Comparison of ENCODE assay signal across 15 cellular contexts in the genomic region with DNA sequence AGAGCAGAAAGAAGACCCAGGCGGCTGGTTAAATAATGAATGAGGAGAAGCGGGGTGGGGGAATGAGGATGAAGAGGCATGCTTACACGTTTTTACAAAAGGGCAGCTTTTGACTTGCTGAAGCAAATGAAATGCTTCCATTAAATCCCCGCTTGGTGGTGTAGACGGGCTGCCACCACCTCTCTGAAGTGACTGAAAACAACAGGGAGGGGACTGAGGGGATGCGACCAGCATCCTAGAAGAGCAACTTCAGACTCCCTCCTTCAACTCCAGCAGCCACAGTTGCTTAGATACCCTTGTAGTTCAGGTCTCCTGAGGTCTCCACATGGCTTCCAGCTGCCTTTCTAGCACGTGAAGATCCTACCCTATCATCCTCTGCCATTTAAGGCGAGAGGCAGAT.
DNase-seq lines count a peak whose midpoint lies in the region; ATAC-seq and TF ChIP-seq lines count a peak whose summit lies in the region.
"Had no signal": no experiment of that assay in that cellular context is flagged by ENCODE, and none has a peak within 500 bp of the region (broad histone marks: within the 10 kb centered on the region; RNA-seq: fewer than 3 reads in every experiment).

No MANE protein-coding gene starts in this region.

- H3K36me3 Mint-ChIP-seq in H9 (ENCODE audit: insufficient read depth in 1 of 3, low read depth in 3 of 3) = no peaks in the 10 kb centered on the region
- H3K36me3 Mint-ChIP-seq in dendritic cell treated with granulocyte-macrophage colony-stimulating factor and Interleukin-4, amounts not matched to agents 40 ng/mL and 50 ng/mL, for 4 days (ENCODE audit: low read depth) = no peaks in the 10 kb centered on the region
- H3K36me3 Mint-ChIP-seq: CD4-positive, CD25-positive, alpha-beta regulatory T cell had no signal

- H2BK12ac ChIP-seq in H9 (ENCODE audit: insufficient read length, low read depth, low read length) (no peak overlapping the region), neuronal stem cell (ENCODE audit: low read length) (no peak overlapping the region)

- H3K23ac ChIP-seq in H9 (ENCODE audit: insufficient read length, low read depth, low read length) = no peak overlapping the region
- no peak overlapping the region for H3K23ac ChIP-seq in neuronal stem cell (ENCODE audit: low read depth, low read length, poor library complexity)

- no peak overlapping the region for H3K56ac ChIP-seq in H9 (ENCODE audit: insufficient read length, low read depth, low read length)

- H3K4me3 Mint-ChIP-seq in H9 = peak overlapping the region in 1 of 2 experiments; percentile 42; a peak in 1 of 5 replicates
- no peak overlapping the region for H3K4me3 Mint-ChIP-seq in dendritic cell treated with granulocyte-macrophage colony-stimulating factor and Interleukin-4, amounts not matched to agents 40 ng/mL and 50 ng/mL, for 4 days
- H3K4me3 Mint-ChIP-seq: CD4-positive, CD25-positive, alpha-beta regulatory T cell; HFFc6 had no signal

- WGBS in H9 (ENCODE audit: extremely low coverage, insufficient read length, low lambda C conversion rate) = no CpG with 5 or more reads among the region's 8 CpGs
- no CpG with 5 or more reads among the region's 8 CpGs for WGBS in neuronal stem cell (ENCODE audit: extremely low coverage in 2 of 2, insufficient read length in 2 of 2, insufficient replicate concordance in 1 of 2), 2 donors

- H3K4ac ChIP-seq in H9 (ENCODE audit: low read depth, low read length) (no peak overlapping the region), neuronal stem cell (ENCODE audit: low read length) (no peak overlapping the region)

- H3K27me3 ChIP-seq in H9 (ENCODE audit: insufficient read depth, low read length) (no peaks in the 10 kb centered on the region; the same call in 1 of the 2 replicates), neuronal stem cell (ENCODE audit: control insufficient read depth in 3 of 3, insufficient read depth in 3 of 3, low read depth in 1 of 3, low read length in 3 of 3) (peaks cover 0 to 13% (median 0%) of the 10 kb centered on the region in 3 experiments)
- H3K27me3 ChIP-seq: BLaER1 treated with 17β-estradiol and CSF1 and Interleukin-3, amounts not matched to agents 10 nM and 100 nM had no signal

- peak; percentile 20 for DNase-seq in NCI-H2227 (lab: John Stamatoyannopoulos, UW; ENCODE audit: unreplicated experiment)
- DNase-seq in NCI-H2227 treated with DMSO at 0.1 percent for 48 hours (lab: John Stamatoyannopoulos, UW) = no peak
- DNase-seq in H9 = peak; percentile 49
- DNase-seq in neuronal stem cell (ENCODE audit: low spot score) = no peak
- DNase-seq in epidermal melanocyte (ENCODE audit: insufficient read length, low spot score) = no peak
- DNase-seq: ACHN; CD4-positive, CD25-positive, alpha-beta regulatory T cell; DMS 273 treated with DMSO at 0.1 percent for 48 hours; GOT3; HCEC 1CT; HFFc6 had no signal

- H2BK5ac ChIP-seq in H9 (ENCODE audit: insufficient read length, low read length) (no peak overlapping the region), neuronal stem cell (ENCODE audit: low read length) (no peak overlapping the region)

- H3K9ac ChIP-seq in H9 (ENCODE audit: extremely low read depth, insufficient read length, low read length) (no peak overlapping the region), neuronal stem cell (ENCODE audit: low read depth, low read length, poor library complexity) (no peak overlapping the region)
- H3K9ac ChIP-seq: BLaER1 treated with 17β-estradiol and CSF1 and Interleukin-3, amounts not matched to agents 10 nM and 100 nM had no signal

- peaks cover 58% of the 10 kb centered on the region for H3K27me3 Mint-ChIP-seq in H9 (ENCODE audit: low read depth)
- no peaks in the 10 kb centered on the region for H3K27me3 Mint-ChIP-seq in dendritic cell treated with granulocyte-macrophage colony-stimulating factor and Interleukin-4, amounts not matched to agents 40 ng/mL and 50 ng/mL, for 4 days

- H3T11ph ChIP-seq in H9 (ENCODE audit: low read length) = no peak overlapping the region

- peaks cover 22 to 28% of the 10 kb centered on the region in 2 experiments for H3K4me1 Mint-ChIP-seq in H9
- peaks cover 38% of the 10 kb centered on the region for H3K4me1 Mint-ChIP-seq in dendritic cell treated with granulocyte-macrophage colony-stimulating factor and Interleukin-4, amounts not matched to agents 40 ng/mL and 50 ng/mL, for 4 days (ENCODE audit: low read depth)
- H3K4me1 Mint-ChIP-seq: CD4-positive, CD25-positive, alpha-beta regulatory T cell had no signal

- TF ChIP-seq CTCF in H9 (conservative IDR thresholded peaks at IDR 0.05) = no peak

- H3K4me2 ChIP-seq in H9 (ENCODE audit: insufficient read depth, insufficient read length, low read length) = no peak overlapping the region
- no peak overlapping the region for H3K4me2 ChIP-seq in neuronal stem cell (ENCODE audit: insufficient read depth, low read length, poor library complexity, severe bottlenecking)
- H3K4me2 ChIP-seq: BLaER1 treated with 17β-estradiol and CSF1 and Interleukin-3, amounts not matched to agents 10 nM and 100 nM had no signal

- H2AK5ac ChIP-seq in H9 (ENCODE audit: insufficient read length, low read length) = no peak overlapping the region
- no peak overlapping the region for H2AK5ac ChIP-seq in neuronal stem cell (ENCODE audit: low read depth, low read length)

- no peaks in the 10 kb centered on the region for H4K20me1 ChIP-seq in H9 (ENCODE audit: control insufficient read depth, insufficient read depth, insufficient read length)

- no peak overlapping the region for H2BK20ac ChIP-seq in H9 (ENCODE audit: low read depth, low read length, poor library complexity, severe bottlenecking)

- H3K23me2 ChIP-seq in H9 (ENCODE audit: insufficient read length, low read depth, low read length, poor library complexity, severe bottlenecking) = no peaks in the 10 kb centered on the region

- no peak overlapping the region for H4K8ac ChIP-seq in H9 (replicated peaks; ENCODE audit: insufficient read length, low read depth, low read length)
- no peak overlapping the region for H4K8ac ChIP-seq in neuronal stem cell (ENCODE audit: low read depth, low read length)

- H3K27ac Mint-ChIP-seq in H9 = no peak overlapping the region; a peak in 1 of 7 replicates
- H3K27ac Mint-ChIP-seq in dendritic cell treated with granulocyte-macrophage colony-stimulating factor and Interleukin-4, amounts not matched to agents 40 ng/mL and 50 ng/mL, for 4 days = peak overlapping the region; percentile 42
- H3K27ac Mint-ChIP-seq: CD4-positive, CD25-positive, alpha-beta regulatory T cell; HFFc6 had no signal

- H2BK120ac ChIP-seq in H9 (ENCODE audit: low read depth, low read length, poor library complexity, severe bottlenecking) (no peak overlapping the region), neuronal stem cell (ENCODE audit: low read depth, low read length) (no peak overlapping the region)

- H4K91ac ChIP-seq in H9 (ENCODE audit: insufficient read length, low read depth, low read length) (no peak overlapping the region), neuronal stem cell (ENCODE audit: low read depth, low read length, poor library complexity) (no peak overlapping the region)

- H2BK15ac ChIP-seq in H9 (ENCODE audit: low read depth, low read length) (no peak overlapping the region), neuronal stem cell (ENCODE audit: low read length) (no peak overlapping the region)

- H2AFZ ChIP-seq in H9 (ENCODE audit: low read length) (no peak overlapping the region), neuronal stem cell (ENCODE audit: low read length) (peak overlapping the region; percentile 11)

- no peak overlapping the region for H3K14ac ChIP-seq in H9 (ENCODE audit: insufficient read depth, low read length)
- H3K14ac ChIP-seq in neuronal stem cell (ENCODE audit: low read length) = no peak overlapping the region

- peaks cover 4% of the 10 kb centered on the region for H3K4me1 ChIP-seq in H9 (ENCODE audit: insufficient read depth, low read length)
- H3K4me1 ChIP-seq in neuronal stem cell (ENCODE audit: control insufficient read depth in 2 of 2, insufficient read depth in 1 of 2, low read depth in 1 of 2, low read length in 2 of 2) = peaks cover 5 to 12% of the 10 kb centered on the region in 2 donors

- H3K27ac ChIP-seq in H9 (ENCODE audit: insufficient read length, low read depth, low read length) (no peak overlapping the region), neuronal stem cell (replicated peaks; ENCODE audit: low read length) (no peak overlapping the region)
- H3K27ac ChIP-seq: BLaER1 treated with 17β-estradiol and CSF1 and Interleukin-3, amounts not matched to agents 10 nM and 100 nM had no signal

- no peaks in the 10 kb centered on the region for H3K36me3 ChIP-seq in neuronal stem cell (replicated peaks in 1 of 2; ENCODE audit: control insufficient read depth in 2 of 2, insufficient read depth in 2 of 2, low read length in 2 of 2)
- H3K36me3 ChIP-seq: BLaER1 treated with 17β-estradiol and CSF1 and Interleukin-3, amounts not matched to agents 10 nM and 100 nM had no signal

- H3K79me1 ChIP-seq in H9 (ENCODE audit: insufficient read depth, low read depth, low read length, poor library complexity, severe bottlenecking) = no peaks in the 10 kb centered on the region
- H3K79me1 ChIP-seq in neuronal stem cell (ENCODE audit: low read depth, low read length) = no peaks in the 10 kb centered on the region

- H3K9me3 Mint-ChIP-seq in H9 = peaks cover 0 to 2% of the 10 kb centered on the region in 2 experiments; a peak in 1 of 5 replicates
- H3K9me3 Mint-ChIP-seq in dendritic cell treated with granulocyte-macrophage colony-stimulating factor and Interleukin-4, amounts not matched to agents 40 ng/mL and 50 ng/mL, for 4 days = no peaks in the 10 kb centered on the region
- H3K9me3 Mint-ChIP-seq: CD4-positive, CD25-positive, alpha-beta regulatory T cell; HFFc6 had no signal

- H3K4me3 ChIP-seq in neuronal stem cell (ENCODE audit: low read length in 2 of 2) = no peak overlapping the region
- H3K4me3 ChIP-seq: BLaER1 treated with 17β-estradiol and CSF1 and Interleukin-3, amounts not matched to agents 10 nM and 100 nM had no signal

- no peak for ATAC-seq in GM21360 (IDR thresholded peaks at IDR 0.05; ENCODE audit: unreplicated experiment)
- no peak for ATAC-seq in HG02623 (IDR thresholded peaks at IDR 0.05; ENCODE audit: unreplicated experiment)

- H3K18ac ChIP-seq in H9 (ENCODE audit: insufficient read length, low read depth, low read length) (no peak overlapping the region), neuronal stem cell (ENCODE audit: low read length) (no peak overlapping the region)

- no peak overlapping the region for H4K5ac ChIP-seq in H9 (ENCODE audit: insufficient read length, low read depth, low read length)

- H3K79me2 ChIP-seq in H9 (ENCODE audit: insufficient read depth, low read length) = no peaks in the 10 kb centered on the region

- intact Hi-C loops in dendritic cell treated with granulocyte-macrophage colony-stimulating factor and Interleukin-4, amounts not matched to agents 40 ng/mL and 50 ng/mL, for 4 days (cut with micrococcal nuclease) = loop anchor here (10.0 kb wide), 2 partner anchors 392 to 682 kb away; partner anchors contain the start of genes ARL6IP6 and PRPF40A

- H3K9me3 ChIP-seq in H9 (ENCODE audit: control insufficient read depth, low read depth, low read length) (no peaks in the 10 kb centered on the region), neuronal stem cell (replicated peaks in 1 of 2; ENCODE audit: control insufficient read depth in 2 of 2, insufficient read depth in 1 of 2, low read depth in 1 of 2, low read length in 2 of 2) (no peaks in the 10 kb centered on the region)
- H3K9me3 ChIP-seq: BLaER1 treated with 17β-estradiol and CSF1 and Interleukin-3, amounts not matched to agents 10 nM and 100 nM had no signal

Comparison
In these comparisons a context has a peak if more than half of its experiments do, and no peak if none do; other contexts are left out.
1. DNase-seq: peak in NCI-H2227 (single experiment) and H9 (single experiment); none in NCI-H2227 treated with DMSO at 0.1 percent for 48 hours (single experiment), neuronal stem cell (single experiment) and epidermal melanocyte (single experiment).